ENCODE assay signal across 21 cellular contexts in genomic region chr22:39080993-39081513, GRCh38. TPM values are rescaled to one million over a fixed set of nuclear protein-coding genes. Genes with fewer than 3 reads are reported as not detected.
DNase-seq lines count a peak whose midpoint lies in the region; ATAC-seq and TF ChIP-seq lines count a peak whose summit lies in the region.
"Had no signal": no experiment of that assay in that cellular context is flagged by ENCODE, and none has a peak within 500 bp of the region (broad histone marks: within the 10 kb centered on the region; RNA-seq: fewer than 3 reads in every experiment).

No MANE protein-coding gene starts in this region.

- no peak overlapping the region for H3K27ac Mint-ChIP-seq in activated T-cell treated with anti-CD3 and anti-CD28 coated beads, Interleukin-2, amount 50 U/mL, for 72 hours
- H3K27ac Mint-ChIP-seq in activated B cell treated with CpG ODN at 0.5 μM for 24 hours (peak overlapping the region; percentile 79), immature natural killer cell (peak overlapping the region; percentile 93 to 99 (median 98))
- peak overlapping the region; percentile 53 for H3K27ac Mint-ChIP-seq in stimulated activated memory B cell treated with anti-CD40 and anti-IgM and Interleukin-4, amounts not matched to agents 10 μg/mL and 1 μg/mL and 100 μg/mL, for 72 hours

- peaks cover 10% of the 10 kb centered on the region for H3K36me3 Mint-ChIP-seq in activated T-cell treated with anti-CD3 and anti-CD28 coated beads, Interleukin-2, amount 50 U/mL, for 4 hours (ENCODE audit: insufficient read depth)
- H3K36me3 Mint-ChIP-seq in activated T-cell treated with anti-CD3 and anti-CD28 coated beads, Interleukin-2, amount 50 U/mL, for 72 hours (ENCODE audit: insufficient read depth in 2 of 2): peaks cover 1 to 11% of the 10 kb centered on the region in 2 donors
- H3K36me3 Mint-ChIP-seq in activated B cell treated with CpG ODN at 0.5 μM for 24 hours (ENCODE audit: low read depth) (peaks cover 67% of the 10 kb centered on the region), immature natural killer cell (peaks cover 29 to 30% (median 30%) of the 10 kb centered on the region in 3 donors)
- H3K36me3 Mint-ChIP-seq in stimulated activated memory B cell treated with anti-CD40 and anti-IgM and Interleukin-4, amounts not matched to agents 10 μg/mL and 1 μg/mL and 100 μg/mL, for 72 hours: peaks cover 53% of the 10 kb centered on the region

- CTCF ChIA-PET in activated B cell treated with CpG ODN at 0.5 μM for 24 hours (lab: Charles Lee): interaction anchor here (1.7 kb wide), 1 partner anchor 18 kb away, joined by 6 read pairs; no protein-coding TSS in a partner anchor

- no peak for TF ChIP-seq CTCF in activated B cell treated with CpG ODN at 0.5 μM for 24 hours (IDR thresholded peaks at IDR 0.05)

- ATAC-seq in activated T-cell treated with anti-CD3 and anti-CD28 coated beads, Interleukin-2, amount 50 U/mL, for 4 hours: no peak
- ATAC-seq in activated T-cell treated with anti-CD3 and anti-CD28 coated beads, Interleukin-2, amount 50 U/mL, for 72 hours (replicated peaks in 1 of 2): no peak
- no peak for ATAC-seq in activated B cell treated with CpG ODN at 0.5 μM for 24 hours (ENCODE audit: low read depth)
- no peak for ATAC-seq in stimulated activated memory B cell treated with anti-CD40 and anti-IgM and Interleukin-4, amounts not matched to agents 10 μg/mL and 1 μg/mL and 100 μg/mL, for 72 hours
- ATAC-seq in HG03460 (IDR thresholded peaks at IDR 0.05; ENCODE audit: unreplicated experiment): no peak
- no peak for ATAC-seq in GM21526 (IDR thresholded peaks at IDR 0.05; ENCODE audit: low FRiP score, unreplicated experiment)
- no peak for ATAC-seq in GM18870 (IDR thresholded peaks at IDR 0.05; ENCODE audit: unreplicated experiment)

- no peaks in the 10 kb centered on the region for H3K9me3 Mint-ChIP-seq in activated T-cell treated with anti-CD3 and anti-CD28 coated beads, Interleukin-2, amount 50 U/mL, for 4 hours
- H3K9me3 Mint-ChIP-seq in activated T-cell treated with anti-CD3 and anti-CD28 coated beads, Interleukin-2, amount 50 U/mL, for 72 hours: no peaks in the 10 kb centered on the region
- H3K9me3 Mint-ChIP-seq in activated B cell treated with CpG ODN at 0.5 μM for 24 hours (no peaks in the 10 kb centered on the region), immature natural killer cell (no peaks in the 10 kb centered on the region)
- H3K9me3 Mint-ChIP-seq in stimulated activated memory B cell treated with anti-CD40 and anti-IgM and Interleukin-4, amounts not matched to agents 10 μg/mL and 1 μg/mL and 100 μg/mL, for 72 hours: no peaks in the 10 kb centered on the region

- DNase-seq in activated T-cell treated with anti-CD3 and anti-CD28 coated beads, Interleukin-2, amount 50 U/mL, for 4 hours: no peak
- no peak for DNase-seq in activated T-cell treated with anti-CD3 and anti-CD28 coated beads, Interleukin-2, amount 50 U/mL, for 72 hours
- DNase-seq in activated B cell treated with CpG ODN at 0.5 μM for 24 hours (no peak), immature natural killer cell (no peak)
- DNase-seq: activated CD4-positive, alpha-beta T cell treated with anti-CD3 and anti-CD28 coated beads, Interleukin-2, amount 50 U/mL, for 48 hours; activated effector memory CD4-positive, alpha-beta T cell treated with Interleukin-2 at 50 U/mL for 16 hours; aorta; glutamatergic neuron; GM23248; mammary epithelial cell; NCI-H1930; RPMI8226; stimulated activated CD4-positive, alpha-beta T cell treated with anti-CD3 and anti-CD28 coated beads, Interleukin-12 subunit alpha, Interleukin-12 subunit beta, amount 100 ng/mL, for 4 hours; tibial artery had no signal

- H3K4me1 Mint-ChIP-seq in activated T-cell treated with anti-CD3 and anti-CD28 coated beads, Interleukin-2, amount 50 U/mL, for 4 hours (ENCODE audit: low read depth): peaks cover 57% of the 10 kb centered on the region
- peaks cover 48% of the 10 kb centered on the region for H3K4me1 Mint-ChIP-seq in activated T-cell treated with anti-CD3 and anti-CD28 coated beads, Interleukin-2, amount 50 U/mL, for 72 hours (ENCODE audit: low read depth)
- H3K4me1 Mint-ChIP-seq in activated B cell treated with CpG ODN at 0.5 μM for 24 hours (peaks cover 55% of the 10 kb centered on the region), immature natural killer cell (peaks cover 77 to 82% of the 10 kb centered on the region in 2 donors)
- peaks cover 66% of the 10 kb centered on the region for H3K4me1 Mint-ChIP-seq in stimulated activated memory B cell treated with anti-CD40 and anti-IgM and Interleukin-4, amounts not matched to agents 10 μg/mL and 1 μg/mL and 100 μg/mL, for 72 hours

- peak overlapping the region; percentile 53 for H3K4me3 Mint-ChIP-seq in activated T-cell treated with anti-CD3 and anti-CD28 coated beads, Interleukin-2, amount 50 U/mL, for 4 hours
- peak overlapping the region in 1 of 2 donors; percentile 42 for H3K4me3 Mint-ChIP-seq in activated T-cell treated with anti-CD3 and anti-CD28 coated beads, Interleukin-2, amount 50 U/mL, for 72 hours
- H3K4me3 Mint-ChIP-seq in activated B cell treated with CpG ODN at 0.5 μM for 24 hours (peak overlapping the region; percentile 19), immature natural killer cell (peak overlapping the region; percentile 78 to 97 (median 94))
- peak overlapping the region; percentile 53 for H3K4me3 Mint-ChIP-seq in stimulated activated memory B cell treated with anti-CD40 and anti-IgM and Interleukin-4, amounts not matched to agents 10 μg/mL and 1 μg/mL and 100 μg/mL, for 72 hours

- POLR2A ChIA-PET in activated B cell treated with CpG ODN at 0.5 μM for 24 hours (lab: Charles Lee): interaction anchor here (1.1 to 16.5 kb wide), 5 partner anchors 14 to 67 kb away, joined by 3 to 212 read pairs (median 8); partner anchors contain the start of genes APOBEC3C and APOBEC3H

- H3K27me3 Mint-ChIP-seq in activated T-cell treated with anti-CD3 and anti-CD28 coated beads, Interleukin-2, amount 50 U/mL, for 4 hours (ENCODE audit: low read depth): no peaks in the 10 kb centered on the region
- no peaks in the 10 kb centered on the region for H3K27me3 Mint-ChIP-seq in activated T-cell treated with anti-CD3 and anti-CD28 coated beads, Interleukin-2, amount 50 U/mL, for 72 hours (ENCODE audit: low read depth)
- H3K27me3 Mint-ChIP-seq in activated B cell treated with CpG ODN at 0.5 μM for 24 hours (no peaks in the 10 kb centered on the region), immature natural killer cell (ENCODE audit: low read depth in 3 of 3) (peaks cover 14 to 33% (median 29%) of the 10 kb centered on the region in 3 donors)
- H3K27me3 Mint-ChIP-seq in stimulated activated memory B cell treated with anti-CD40 and anti-IgM and Interleukin-4, amounts not matched to agents 10 μg/mL and 1 μg/mL and 100 μg/mL, for 72 hours: no peaks in the 10 kb centered on the region

- intact Hi-C loops in activated B cell treated with CpG ODN at 0.5 μM for 24 hours (cut with micrococcal nuclease): no loop called here

RNA-seq across cellular contexts. Expression of gene APOBEC3G, which starts 4.0 kb away (rescaled TPM):
- total RNA-seq in activated T-cell treated with anti-CD3 and anti-CD28 coated beads, Interleukin-2, amount 50 U/mL, for 4 hours: 10 to 100 TPM; 23.4 to 51.5 (median 39.1) TPM
- 100 to 1,000 TPM in 1 of 2 donors, 10 to 100 TPM in 1; 77.8 to 115 TPM for total RNA-seq in activated T-cell treated with anti-CD3 and anti-CD28 coated beads, Interleukin-2, amount 50 U/mL, for 72 hours
- 145 and 152 TPM in 2 replicates for total RNA-seq in activated B cell treated with CpG ODN at 0.5 μM for 24 hours
- 100 to 1,000 TPM; 494 to 885 (median 545) TPM for polyA plus RNA-seq in immature natural killer cell

RNA-seq across cellular contexts. Expression of gene APOBEC3H, which starts 16.0 kb away (rescaled TPM):
- total RNA-seq in activated T-cell treated with anti-CD3 and anti-CD28 coated beads, Interleukin-2, amount 50 U/mL, for 4 hours: under 1 TPM in 2 of 3 donors, not detected in 1; 0.79 to 0.82 TPM
- total RNA-seq in activated T-cell treated with anti-CD3 and anti-CD28 coated beads, Interleukin-2, amount 50 U/mL, for 72 hours: 10 to 100 TPM; 21.9 to 24.4 TPM
- 1.4 TPM in 2 replicates for total RNA-seq in activated B cell treated with CpG ODN at 0.5 μM for 24 hours
- polyA plus RNA-seq in immature natural killer cell: 10 to 100 TPM; 16.7 to 22.2 (median 21.7) TPM
- total RNA-seq: aorta, chondrocyte, Daoy, GM23248, NCI-H460 had no signal
- polyA plus RNA-seq: aorta, GM23248 had no signal

RNA-seq across cellular contexts. Expression of gene APOBEC3F, which starts 40.4 kb away (rescaled TPM):
- 10 to 100 TPM in 1 of 3 donors, 1 to 10 TPM in 2; 8.3 to 12.3 (median 8.7) TPM for total RNA-seq in activated T-cell treated with anti-CD3 and anti-CD28 coated beads, Interleukin-2, amount 50 U/mL, for 4 hours
- total RNA-seq in activated T-cell treated with anti-CD3 and anti-CD28 coated beads, Interleukin-2, amount 50 U/mL, for 72 hours: 10 to 100 TPM; 44.8 to 49.0 TPM
- total RNA-seq in activated B cell treated with CpG ODN at 0.5 μM for 24 hours: 75.6 and 82.4 TPM in 2 replicates
- polyA plus RNA-seq in immature natural killer cell: 10 to 100 TPM in 2 of 3 donors, 1 to 10 TPM in 1; 9.0 to 43.0 (median 16.8) TPM
